Comparison of ENCODE assay signal across 6 cellular contexts in genomic region chr9:87929152-87929551, GRCh38. TPM values are rescaled to one million over a fixed set of nuclear protein-coding genes. Genes with fewer than 3 reads are reported as not detected.
"Had no signal": no experiment of that assay in that cellular context is flagged by ENCODE, and none has a peak within 500 bp of the region (broad histone marks: within the 10 kb centered on the region; RNA-seq: fewer than 3 reads in every experiment).

No MANE protein-coding gene starts in this region.

RNA-seq across cellular contexts. Expression of gene SPATA31C1, which starts 11.4 kb away (rescaled TPM):
- total RNA-seq: GM23248, GM23338, H1, H4, HFFc6 had no signal
- polyA plus RNA-seq: GM23248, GM23338 had no signal

RNA-seq across cellular contexts. Expression of gene SPATA31E1, which starts 46.5 kb away (rescaled TPM):
- total RNA-seq: GM23248, GM23338, H4, H7, HFFc6 had no signal
- polyA plus RNA-seq: GM23248 had no signal
